In genomic region chr7:37065779-37066271, GRCh38 we compare ENCODE assay signal across 9 cellular contexts.
DNase-seq lines count a peak whose midpoint lies in the region; ATAC-seq, FAIRE-seq and TF ChIP-seq lines count a peak whose summit lies in the region.
"Had no signal": no experiment of that assay in that cellular context is flagged by ENCODE, and none has a peak within 500 bp of the region (broad histone marks: within the 10 kb centered on the region; RNA-seq: fewer than 3 reads in every experiment).

No MANE protein-coding gene starts in this region.

- no peaks in the 10 kb centered on the region for H3K27me3 ChIP-seq in osteoblast (ENCODE audit: insufficient read depth, low read length)

- no peak overlapping the region for H3K4me3 Mint-ChIP-seq in activated CD4-positive, alpha-beta memory T cell treated with anti-CD3 and anti-CD28 coated beads, Interleukin-2, amount 10 ng/mL, durations not matched to agents 7 days and 5 days

- FAIRE-seq in GM12892 (lab: Jason Lieb, UNC): peak; percentile 60
- no peak for FAIRE-seq in HTR-8/SVneo (lab: Jason Lieb, UNC)

- no peaks in the 10 kb centered on the region for H4K20me1 ChIP-seq in osteoblast (ENCODE audit: insufficient read depth, low read length)

- no peaks in the 10 kb centered on the region for H3K79me2 ChIP-seq in osteoblast (ENCODE audit: insufficient read depth, low read length)

- H3K4me3 ChIP-seq in osteoblast (ENCODE audit: insufficient read depth, low read length): no peak overlapping the region

- no peak overlapping the region for H3K27ac ChIP-seq in osteoblast (ENCODE audit: low read depth, low read length)

- no peak for DNase-seq in GM12892 (ENCODE audit: insufficient read length)
- peak; percentile 23 for DNase-seq in activated CD4-positive, alpha-beta memory T cell treated with anti-CD3 and anti-CD28 coated beads, Interleukin-2, amount 10 ng/mL, durations not matched to agents 7 days and 5 days
- peak; percentile 97 for DNase-seq in myocyte (ENCODE audit: low read depth)
- no peak for DNase-seq in DMS153 treated with DMSO at 0.1 percent for 48 hours (lab: John Stamatoyannopoulos, UW; ENCODE audit: unreplicated experiment)
- no peak for DNase-seq in osteoblast (ENCODE audit: insufficient read length, low spot score, missing footprints)
- no peak for DNase-seq in HT-29 (ENCODE audit: low spot score)
- DNase-seq in HTR-8/SVneo (ENCODE audit: insufficient read length, low spot score): no peak
- DNase-seq: GDM1 had no signal

- no peaks in the 10 kb centered on the region for H3K4me1 ChIP-seq in osteoblast (ENCODE audit: insufficient read depth, low read length)

- ATAC-seq in HG02571 (IDR thresholded peaks at IDR 0.05; ENCODE audit: unreplicated experiment): peak; percentile 54

- H3K36me3 Mint-ChIP-seq in activated CD4-positive, alpha-beta memory T cell treated with anti-CD3 and anti-CD28 coated beads, Interleukin-2, amount 10 ng/mL, durations not matched to agents 7 days and 5 days (ENCODE audit: low read depth): peaks cover 33% of the 10 kb centered on the region

- H3K4me2 ChIP-seq in osteoblast (ENCODE audit: insufficient read depth, low read length): no peak overlapping the region

- H3K27ac Mint-ChIP-seq in activated CD4-positive, alpha-beta memory T cell treated with anti-CD3 and anti-CD28 coated beads, Interleukin-2, amount 10 ng/mL, durations not matched to agents 7 days and 5 days: peak overlapping the region; percentile 56

- H3K27me3 Mint-ChIP-seq in activated CD4-positive, alpha-beta memory T cell treated with anti-CD3 and anti-CD28 coated beads, Interleukin-2, amount 10 ng/mL, durations not matched to agents 7 days and 5 days: no peaks in the 10 kb centered on the region

- no peaks in the 10 kb centered on the region for H3K36me3 ChIP-seq in osteoblast (ENCODE audit: insufficient read depth, low read length)

- H3K4me1 Mint-ChIP-seq in activated CD4-positive, alpha-beta memory T cell treated with anti-CD3 and anti-CD28 coated beads, Interleukin-2, amount 10 ng/mL, durations not matched to agents 7 days and 5 days: peaks cover 26% of the 10 kb centered on the region

- H3K9me3 Mint-ChIP-seq in activated CD4-positive, alpha-beta memory T cell treated with anti-CD3 and anti-CD28 coated beads, Interleukin-2, amount 10 ng/mL, durations not matched to agents 7 days and 5 days: no peaks in the 10 kb centered on the region

- no peaks in the 10 kb centered on the region for H3K9me3 ChIP-seq in osteoblast (ENCODE audit: low read depth, low read length)

- no peak for TF ChIP-seq POLR2A in GM12892 (IDR thresholded peaks at IDR 0.05; ENCODE audit: low read depth, low read length)

- CTCF ChIA-PET in activated CD4-positive, alpha-beta memory T cell treated with anti-CD3 and anti-CD28 coated beads, Interleukin-2, amount 10 ng/mL, durations not matched to agents 7 days and 5 days (lab: Charles Lee): no interaction called here

- H2AFZ ChIP-seq in osteoblast (ENCODE audit: low read length): no peak overlapping the region

- POLR2A ChIA-PET in activated CD4-positive, alpha-beta memory T cell treated with anti-CD3 and anti-CD28 coated beads, Interleukin-2, amount 10 ng/mL, durations not matched to agents 7 days and 5 days (lab: Charles Lee): no interaction called here

- no peak for TF ChIP-seq CTCF in osteoblast (IDR thresholded peaks at IDR 0.05; ENCODE audit: extremely low read depth, low read depth, low read length)

Comparison
In these comparisons a context has a peak if more than half of its experiments do, and no peak if none do; other contexts are left out.
1. DNase-seq: peak in activated CD4-positive, alpha-beta memory T cell treated with anti-CD3 and anti-CD28 coated beads, Interleukin-2, amount 10 ng/mL, durations not matched to agents 7 days and 5 days (single experiment) and myocyte (single experiment); none in GM12892 (single experiment), DMS153 treated with DMSO at 0.1 percent for 48 hours (single experiment), osteoblast (single experiment), HT-29 (single experiment) and HTR-8/SVneo (single experiment).